ENCODE assay signal across 1 cellular context in genomic region chr17:73174126-73174525, GRCh38.
TF ChIP-seq lines count a peak whose summit lies in the region.

No MANE protein-coding gene starts in this region.

TF ChIP-seq in HepG2, 621 proteins besides CTCF, POLR2A, EP300 and RAD21:
- TF ChIP-seq FOXA3 (CRISPR knock-in tag; IDR thresholded peaks at IDR 0.05), result no peak
- no peak for TF ChIP-seq ZFX (CRISPR knock-in tag; IDR thresholded peaks at IDR 0.05; ENCODE audit: low read depth)
- TF ChIP-seq ZNF569 (CRISPR knock-in tag; IDR thresholded peaks at IDR 0.05; ENCODE audit: borderline replicate concordance), result no peak
- no peak for TF ChIP-seq ZNF326 (CRISPR knock-in tag; IDR thresholded peaks at IDR 0.05; ENCODE audit: borderline replicate concordance)
- no peak for TF ChIP-seq ZNF674 (CRISPR knock-in tag; IDR thresholded peaks at IDR 0.05; ENCODE audit: low read depth)
- no peak for TF ChIP-seq ZNF124 (CRISPR knock-in tag; IDR thresholded peaks at IDR 0.05)
- TF ChIP-seq ZNF205 (CRISPR knock-in tag; IDR thresholded peaks at IDR 0.05), result no peak
- TF ChIP-seq ZBTB7A (CRISPR knock-in tag; IDR thresholded peaks at IDR 0.05), result no peak
- no peak for TF ChIP-seq ZNF772 (CRISPR knock-in tag; IDR thresholded peaks at IDR 0.05)
- TF ChIP-seq ZMAT3 (CRISPR knock-in tag; conservative IDR thresholded peaks at IDR 0.05), result no peak
- no peak for TF ChIP-seq RBFOX2 (IDR thresholded peaks at IDR 0.05; ENCODE audit: low read depth, low read length)
- TF ChIP-seq CAMTA2 (CRISPR knock-in tag; IDR thresholded peaks at IDR 0.05; ENCODE audit: borderline replicate concordance), result no peak
- TF ChIP-seq ZNF432 (CRISPR knock-in tag; IDR thresholded peaks at IDR 0.05; ENCODE audit: borderline replicate concordance), result no peak
- TF ChIP-seq ARID2 (CRISPR knock-in tag; IDR thresholded peaks at IDR 0.05; ENCODE audit: borderline replicate concordance), result no peak
